19 cellular contexts compared by ENCODE assay signal in the genomic region with DNA sequence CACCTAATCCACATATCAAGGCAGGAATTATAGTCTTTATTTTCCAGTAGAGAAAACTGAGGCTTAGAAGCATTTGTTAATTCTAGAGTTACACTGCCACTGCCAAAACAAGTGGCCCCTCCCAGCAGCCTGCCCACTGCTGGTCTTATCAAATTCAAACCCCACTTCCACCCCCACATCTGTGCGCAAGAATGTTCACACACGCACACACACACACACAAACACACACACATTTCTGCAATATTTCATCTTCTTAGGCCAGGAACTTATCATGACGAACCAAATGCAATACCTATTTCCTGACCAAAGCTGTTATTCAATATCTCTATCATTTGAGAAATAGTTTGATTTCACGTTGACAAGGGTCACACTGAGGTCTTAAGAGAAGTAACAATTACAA.
"Had no signal": no experiment of that assay in that cellular context is flagged by ENCODE, and none has a peak within 500 bp of the region (broad histone marks: within the 10 kb centered on the region; RNA-seq: fewer than 3 reads in every experiment).

No MANE protein-coding gene starts in this region.

- H3K4me1 ChIP-seq: left ventricle myocardium inferior, parathyroid adenoma, tibial artery had no signal

- DNase-seq: activated CD4-positive, alpha-beta memory T cell treated with anti-CD3 and anti-CD28 coated beads for 36 hours; activated CD4-positive, alpha-beta T cell treated with anti-CD3 and anti-CD28 coated beads for 4 hours; activated CD4-positive, CD25-positive, alpha-beta regulatory T cell; activated effector memory CD4-positive, alpha-beta T cell treated with Interleukin-2 at 50 U/mL for 16 hours; activated naive CD4-positive, alpha-beta T cell treated with anti-CD3 and anti-CD28 coated beads for 36 hours; activated T-cell treated with anti-CD3 and anti-CD28 coated beads, Interleukin-2, amount 50 U/mL, for 72 hours; cerebellar nuclear complex; cortex of kidney; endodermal cell; foreskin melanocyte; hypothalamus; left ventricle myocardium inferior; natural killer cell; stimulated activated CD4-positive, alpha-beta T cell treated with anti-CD3 and anti-CD28 coated beads, Interleukin-2, amount 100 ng/mL, for 24 hours; stimulated activated naive CD8-positive, alpha-beta T cell treated with anti-CD3 and anti-CD28 coated beads, Interleukin-15, amount 100 ng/mL, for 72 hours; T-helper 2 cell; tibial artery had no signal

- H3K27ac ChIP-seq: epithelial cell of prostate, left ventricle myocardium inferior, parathyroid adenoma, tibial artery had no signal

- H3K9me3 ChIP-seq: left ventricle myocardium inferior, tibial artery had no signal

- H3K79me2 ChIP-seq: parathyroid adenoma had no signal

- H3K4me3 ChIP-seq: left ventricle myocardium inferior, tibial artery had no signal

- H2AFZ ChIP-seq: parathyroid adenoma had no signal

- H3K27me3 ChIP-seq: tibial artery had no signal

- H3K9ac ChIP-seq: parathyroid adenoma had no signal
